ENCODE assay signal across 18 cellular contexts in genomic region chr20:2221933-2222332, GRCh38.
DNase-seq lines count a peak whose midpoint lies in the region; ATAC-seq and TF ChIP-seq lines count a peak whose summit lies in the region.
"Had no signal": no experiment of that assay in that cellular context is flagged by ENCODE, and none has a peak within 500 bp of the region (broad histone marks: within the 10 kb centered on the region; RNA-seq: fewer than 3 reads in every experiment).

No MANE protein-coding gene starts in this region.

- H3K4me1 ChIP-seq in adrenal gland (replicated peaks in 1 of 2) (peaks cover 0 to 10% of the 10 kb centered on the region in 2 donors), right lobe of liver (no peaks in the 10 kb centered on the region), colonic mucosa (no peaks in the 10 kb centered on the region)
- H3K4me1 ChIP-seq: BE2C had no signal

- no peak overlapping the region for H3K9ac ChIP-seq in colonic mucosa (ENCODE audit: low read depth in 2 of 2, low read length in 2 of 2)

- intact Hi-C loops in adrenal gland (cut with DNase I) (no loop called here), right lobe of liver (cut with DNase I) (no loop called here), colonic mucosa (cut with DNase I) (no loop called here)

- WGBS in adrenal gland, 4 donors = 16 to 25% (median 17%) methylated on average over 2 of the region's 2 CpGs
- WGBS in right lobe of liver (ENCODE audit: insufficient coverage, low coverage, low lambda C conversion rate, missing lambda C conversion rate) = 38% methylated on average over 2 of the region's 2 CpGs

- ATAC-seq in right lobe of liver (peak; percentile 62 to 70 (median 66)), HG03039 (IDR thresholded peaks at IDR 0.05; ENCODE audit: unreplicated experiment) (no peak)
- ATAC-seq in stimulated activated memory B cell treated with anti-CD40 and anti-IgM and Interleukin-4, amounts not matched to agents 10 μg/mL and 1 μg/mL and 100 μg/mL, for 72 hours = no peak
- ATAC-seq: HCT116 had no signal

- H3K9me3 ChIP-seq in adrenal gland (replicated peaks in 1 of 3) (no peaks in the 10 kb centered on the region), right lobe of liver (no peaks in the 10 kb centered on the region), colonic mucosa (no peaks in the 10 kb centered on the region)
- H3K9me3 ChIP-seq: BE2C had no signal

- no peak overlapping the region for H3K4me3 Mint-ChIP-seq in stimulated activated memory B cell treated with anti-CD40 and anti-IgM and Interleukin-4, amounts not matched to agents 10 μg/mL and 1 μg/mL and 100 μg/mL, for 72 hours
- H3K4me3 Mint-ChIP-seq: CD4-positive, alpha-beta memory T cell; HFFc6; IgD-negative memory B cell had no signal

- DNase-seq in CD1c-positive myeloid dendritic cell (ENCODE audit: extremely low spot score) = peak; percentile 33
- peak; percentile 28 to 65 (median 40) for DNase-seq in adrenal gland
- DNase-seq in right lobe of liver = no peak
- DNase-seq in germinal center (ENCODE audit: low spot score) = no peak
- no peak for DNase-seq in colonic mucosa
- DNase-seq: BE2C; C1 segment of cervical spinal cord; CD4-positive, alpha-beta memory T cell; DMS153; DMS79; GDM1; GOT3; H7; HFFc6 had no signal

- peaks cover 6% of the 10 kb centered on the region for H3K9me3 Mint-ChIP-seq in stimulated activated memory B cell treated with anti-CD40 and anti-IgM and Interleukin-4, amounts not matched to agents 10 μg/mL and 1 μg/mL and 100 μg/mL, for 72 hours

- H3K36me3 ChIP-seq in adrenal gland (replicated peaks in 1 of 2) = no peaks in the 10 kb centered on the region
- no peaks in the 10 kb centered on the region for H3K36me3 ChIP-seq in right lobe of liver
- no peaks in the 10 kb centered on the region for H3K36me3 ChIP-seq in colonic mucosa
- H3K36me3 ChIP-seq: BE2C had no signal

- no peak overlapping the region for H3K4me3 ChIP-seq in adrenal gland
- H3K4me3 ChIP-seq in right lobe of liver = no peak overlapping the region
- H3K4me3 ChIP-seq in colonic mucosa = no peak overlapping the region

- no peaks in the 10 kb centered on the region for H3K27me3 Mint-ChIP-seq in stimulated activated memory B cell treated with anti-CD40 and anti-IgM and Interleukin-4, amounts not matched to agents 10 μg/mL and 1 μg/mL and 100 μg/mL, for 72 hours
- H3K27me3 Mint-ChIP-seq: IgD-negative memory B cell had no signal

- H3K27ac ChIP-seq in adrenal gland (peak overlapping the region in 1 of 5 donors; percentile 36), right lobe of liver (no peak overlapping the region), colonic mucosa (no peak overlapping the region)

- peaks cover 8% of the 10 kb centered on the region for H3K36me3 Mint-ChIP-seq in stimulated activated memory B cell treated with anti-CD40 and anti-IgM and Interleukin-4, amounts not matched to agents 10 μg/mL and 1 μg/mL and 100 μg/mL, for 72 hours
- H3K36me3 Mint-ChIP-seq: IgD-negative memory B cell had no signal

- H3K27me3 ChIP-seq in adrenal gland (no peaks in the 10 kb centered on the region), right lobe of liver (no peaks in the 10 kb centered on the region), colonic mucosa (no peaks in the 10 kb centered on the region)
- H3K27me3 ChIP-seq: BE2C had no signal

- TF ChIP-seq CTCF in adrenal gland (IDR thresholded peaks at IDR 0.05) (no peak), right lobe of liver (IDR thresholded peaks at IDR 0.05) (no peak), colonic mucosa (IDR thresholded peaks at IDR 0.05) (no peak)

- TF ChIP-seq POLR2A in adrenal gland (IDR thresholded peaks at IDR 0.05) (no peak), right lobe of liver (IDR thresholded peaks at IDR 0.05) (no peak)

- peak overlapping the region; percentile 34 for H3K27ac Mint-ChIP-seq in stimulated activated memory B cell treated with anti-CD40 and anti-IgM and Interleukin-4, amounts not matched to agents 10 μg/mL and 1 μg/mL and 100 μg/mL, for 72 hours
- H3K27ac Mint-ChIP-seq: CD4-positive, alpha-beta memory T cell; HFFc6 had no signal

- peaks cover 29% of the 10 kb centered on the region for H3K4me1 Mint-ChIP-seq in stimulated activated memory B cell treated with anti-CD40 and anti-IgM and Interleukin-4, amounts not matched to agents 10 μg/mL and 1 μg/mL and 100 μg/mL, for 72 hours

Comparison
In these comparisons a context has a peak if more than half of its experiments do, and no peak if none do; other contexts are left out.
1. DNase-seq: peak in CD1c-positive myeloid dendritic cell (single experiment) and adrenal gland (7 of 7); none in right lobe of liver (0 of 3), germinal center (single experiment) and colonic mucosa (single experiment).
2. ATAC-seq: peak in right lobe of liver (4 of 4); none in stimulated activated memory B cell treated with anti-CD40 and anti-IgM and Interleukin-4, amounts not matched to agents 10 μg/mL and 1 μg/mL and 100 μg/mL, for 72 hours (single experiment) and HG03039 (single experiment).